In genomic region chr10:79905322-79906314, GRCh38 we compare ENCODE assay signal across 8 cellular contexts. TPM values are rescaled to one million over a fixed set of nuclear protein-coding genes. Genes with fewer than 3 reads are reported as not detected.
DNase-seq lines count a peak whose midpoint lies in the region; ATAC-seq, FAIRE-seq and TF ChIP-seq lines count a peak whose summit lies in the region.

No MANE protein-coding gene starts in this region.

- no peak for FAIRE-seq in GM12878 (lab: Jason Lieb, UNC)

- H3K27me3 ChIP-seq in HUES6 (ENCODE audit: control insufficient read depth, insufficient read depth, low read length): peaks cover 24% of the 10 kb centered on the region
- H3K27me3 ChIP-seq in GM12878 (replicated peaks in 1 of 2; ENCODE audit: control insufficient read depth in 2 of 2, insufficient read depth in 2 of 2, low read length in 1 of 2): peaks cover 7% of the 10 kb centered on the region in 2 experiments

- SMC1A ChIA-PET in GM12878 (lab: Charles Lee; ENCODE audit: uncharacterized antibody, unreplicated experiment): no interaction called here

- H2AFZ ChIP-seq in GM12878 (ENCODE audit: control insufficient read depth, low read depth, low read length): peak overlapping the region; percentile 81; the same call in 1 of the 2 replicates

- in situ Hi-C loops in GM12878 (cut with MboI): no loop called here

- no TSS peak for BruUV-seq in GM12878 (replicated peaks; lab: Mats Ljungman, UMichigan)

- H3K27ac ChIP-seq in HUES6 (ENCODE audit: low read depth, low read length): no peak overlapping the region
- no peak overlapping the region for H3K27ac ChIP-seq in GM12878 (ENCODE audit: control insufficient read depth, insufficient read depth)

- CTCF ChIA-PET in GM12878 (lab: Yijun Ruan, JAX): no interaction called here

- H3K4me3 ChIP-seq in HUES6 (ENCODE audit: low read depth, low read length) (peak overlapping the region; percentile 88), GM12878 (peak overlapping the region; percentile 71)

- peak overlapping the region; percentile 78 for H3K9ac ChIP-seq in HUES6 (ENCODE audit: low read length)
- H3K9ac ChIP-seq in GM12878 (ENCODE audit: control insufficient read depth, insufficient read depth, low read length): no peak overlapping the region

- peaks cover 15% of the 10 kb centered on the region for H3K4me1 Mint-ChIP-seq in CD14-positive monocyte
- H3K4me1 Mint-ChIP-seq in stimulated activated memory B cell treated with anti-CD40 and anti-IgM and Interleukin-4, amounts not matched to agents 10 μg/mL and 1 μg/mL and 100 μg/mL, for 72 hours: peaks cover 13% of the 10 kb centered on the region

- TF ChIP-seq POLR2A in GM12878 (IDR thresholded peaks at IDR 0.05; ENCODE audit: low read depth, low read length): no peak

- TF ChIP-seq RAD21 in GM12878 (IDR thresholded peaks at IDR 0.05; ENCODE audit: insufficient read depth, low read depth, low read length): no peak

- H3K36me3 Mint-ChIP-seq in CD14-positive monocyte: peaks cover 1 to 3% of the 10 kb centered on the region in 2 donors
- no peaks in the 10 kb centered on the region for H3K36me3 Mint-ChIP-seq in stimulated activated memory B cell treated with anti-CD40 and anti-IgM and Interleukin-4, amounts not matched to agents 10 μg/mL and 1 μg/mL and 100 μg/mL, for 72 hours

- peak overlapping the region; percentile 83 to 97 for H3K4me3 Mint-ChIP-seq in CD14-positive monocyte
- peak overlapping the region; percentile 83 for H3K4me3 Mint-ChIP-seq in stimulated activated memory B cell treated with anti-CD40 and anti-IgM and Interleukin-4, amounts not matched to agents 10 μg/mL and 1 μg/mL and 100 μg/mL, for 72 hours

- POLR2A ChIA-PET in GM12878 (lab: Charles Lee): no interaction called here

- WGBS in GM12878 (ENCODE audit: insufficient coverage, insufficient replicate concordance, low lambda C conversion rate, missing lambda C conversion rate): 28% methylated on average over 9 of the region's 10 CpGs

- TF ChIP-seq EP300 in GM12878 (IDR thresholded peaks at IDR 0.05; ENCODE audit: borderline replicate concordance in 1 of 2, control insufficient read depth in 1 of 2, low read depth in 2 of 2, low read length in 2 of 2): no peak

- H3K36me3 ChIP-seq in HUES6 (ENCODE audit: control insufficient read depth, insufficient read depth, low read length) (peaks cover 4% of the 10 kb centered on the region; the same call in 1 of the 2 replicates), GM12878 (ENCODE audit: control insufficient read depth in 2 of 2, insufficient read depth in 2 of 2, low read length in 1 of 2) (no peaks in the 10 kb centered on the region)

- peak overlapping the region; percentile 97 for H3K4me2 ChIP-seq in GM12878 (ENCODE audit: control insufficient read depth, insufficient read depth)

- H3K4me1 ChIP-seq in HUES6 (ENCODE audit: control insufficient read depth, insufficient read depth, low read length) (no peaks in the 10 kb centered on the region; the same call in 1 of the 2 replicates), GM12878 (ENCODE audit: control insufficient read depth, insufficient read depth, low read length) (peaks cover 4% of the 10 kb centered on the region; the same call in 1 of the 2 replicates)

- H3K9me3 ChIP-seq in HUES6 (ENCODE audit: control insufficient read depth, insufficient read depth, low read depth, low read length): no peaks in the 10 kb centered on the region
- H3K9me3 ChIP-seq in GM12878 (replicated peaks; ENCODE audit: control insufficient read depth, insufficient read depth, low read length): no peaks in the 10 kb centered on the region

- no peaks in the 10 kb centered on the region for H4K20me1 ChIP-seq in GM12878 (ENCODE audit: control insufficient read depth, insufficient read depth)

- intact Hi-C loops in CD14-positive monocyte (cut with micrococcal nuclease): no loop called here
- intact Hi-C loops in GM12878 (cut with micrococcal nuclease; ENCODE audit: unreplicated experiment): no loop called here

- peaks cover 52 to 60% (median 58%) of the 10 kb centered on the region in 3 donors for H3K27me3 Mint-ChIP-seq in CD14-positive monocyte (ENCODE audit: low read depth in 3 of 3)
- peaks cover 45% of the 10 kb centered on the region for H3K27me3 Mint-ChIP-seq in stimulated activated memory B cell treated with anti-CD40 and anti-IgM and Interleukin-4, amounts not matched to agents 10 μg/mL and 1 μg/mL and 100 μg/mL, for 72 hours

- H3K79me2 ChIP-seq in GM12878 (ENCODE audit: control insufficient read depth, insufficient read depth, low read length): no peaks in the 10 kb centered on the region

- TF ChIP-seq CTCF in CD14-positive monocyte (IDR thresholded peaks at IDR 0.05) (no peak), GM12878 (IDR thresholded peaks at IDR 0.05 in 2 of 3, conservative IDR thresholded peaks at IDR 0.05 in 1 of 3; ENCODE audit: control insufficient read depth in 2 of 3, extremely low read depth in 1 of 3, insufficient read depth in 1 of 3, low read depth in 3 of 3, low read length in 3 of 3) (no peak)

- ATAC-seq in GM12878 (no peak), HG02759 (IDR thresholded peaks at IDR 0.05; ENCODE audit: unreplicated experiment) (no peak), GM19328 (IDR thresholded peaks at IDR 0.05; ENCODE audit: unreplicated experiment) (no peak)
- ATAC-seq in stimulated activated memory B cell treated with anti-CD40 and anti-IgM and Interleukin-4, amounts not matched to agents 10 μg/mL and 1 μg/mL and 100 μg/mL, for 72 hours: peak; percentile 61

- H3K27ac Mint-ChIP-seq in CD14-positive monocyte: no peak overlapping the region
- peak overlapping the region; percentile 60 for H3K27ac Mint-ChIP-seq in stimulated activated memory B cell treated with anti-CD40 and anti-IgM and Interleukin-4, amounts not matched to agents 10 μg/mL and 1 μg/mL and 100 μg/mL, for 72 hours

- RAD21 ChIA-PET in GM12878 (lab: Charles Lee; ENCODE audit: unreplicated experiment): no interaction called here

- peaks cover 0 to 14% (median 7%) of the 10 kb centered on the region in 7 donors for H3K9me3 Mint-ChIP-seq in CD14-positive monocyte
- H3K9me3 Mint-ChIP-seq in stimulated activated memory B cell treated with anti-CD40 and anti-IgM and Interleukin-4, amounts not matched to agents 10 μg/mL and 1 μg/mL and 100 μg/mL, for 72 hours: no peaks in the 10 kb centered on the region

- DNase-seq in CD14-positive monocyte (ENCODE audit: low spot score) (no peak), GM12878 (ENCODE audit: low read depth, low spot score) (no peak), iris pigment epithelial cell (ENCODE audit: low read depth) (peak; percentile 24), NAMALWA (ENCODE audit: low spot score) (no peak)

TF ChIP-seq in GM12878, 131 proteins besides CTCF, POLR2A, EP300 and RAD21 (continues in another document):
- no peak for TF ChIP-seq BCL11A (IDR thresholded peaks at IDR 0.05; ENCODE audit: low read depth, low read length)
- no peak for TF ChIP-seq E4F1 (IDR thresholded peaks at IDR 0.05; ENCODE audit: borderline replicate concordance, partially characterized antibody)
- TF ChIP-seq, protein P1, sequence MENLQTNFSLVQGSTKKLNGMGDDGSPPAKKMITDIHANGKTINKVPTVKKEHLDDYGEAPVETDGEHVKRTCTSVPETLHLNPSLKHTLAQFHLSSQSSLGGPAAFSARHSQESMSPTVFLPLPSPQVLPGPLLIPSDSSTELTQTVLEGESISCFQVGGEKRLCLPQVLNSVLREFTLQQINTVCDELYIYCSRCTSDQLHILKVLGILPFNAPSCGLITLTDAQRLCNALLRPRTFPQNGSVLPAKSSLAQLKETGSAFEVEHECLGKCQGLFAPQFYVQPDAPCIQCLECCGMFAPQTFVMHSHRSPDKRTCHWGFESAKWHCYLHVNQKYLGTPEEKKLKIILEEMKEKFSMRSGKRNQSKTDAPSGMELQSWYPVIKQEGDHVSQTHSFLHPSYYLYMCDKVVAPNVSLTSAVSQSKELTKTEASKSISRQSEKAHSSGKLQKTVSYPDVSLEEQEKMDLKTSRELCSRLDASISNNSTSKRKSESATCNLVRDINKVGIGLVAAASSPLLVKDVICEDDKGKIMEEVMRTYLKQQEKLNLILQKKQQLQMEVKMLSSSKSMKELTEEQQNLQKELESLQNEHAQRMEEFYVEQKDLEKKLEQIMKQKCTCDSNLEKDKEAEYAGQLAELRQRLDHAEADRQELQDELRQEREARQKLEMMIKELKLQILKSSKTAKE (IDR thresholded peaks at IDR 0.05; ENCODE audit: low read depth, poor library complexity, severe bottlenecking): no peak
- TF ChIP-seq ZNF622 (IDR thresholded peaks at IDR 0.05): no peak

RNA-seq across cellular contexts. Expression of gene SFTPD, which starts 43.3 kb away (rescaled TPM):
- polyA plus RNA-seq in CD14-positive monocyte (1 to 10 TPM in 1 of 2 donors, under 1 TPM in 1; 0.84 to 1.2 TPM), GM12878 (2011; rRNA removed) (not detected in 2 replicates), GM12878 (2014; fragmentation: Illumina TruSeq; extraction: Trizol) (not detected in 2 replicates), GM12878 (2014; fragmentation: Nextera tagmentation; extraction: Ambion mirVana) (not detected), GM12878 (2014; rRNA removed) (not detected in 2 replicates), GM12878 (2016; fragmentation: Nextera tagmentation; extraction: Ambion mirVana) (not detected)
- total RNA-seq in GM12878 (2013; cell fraction: nucleolus; rRNA removed): not detected in 2 replicates
- total RNA-seq in GM12878 (2014; rRNA removed) (not detected in 2 replicates), GM12878 (2014; rRNA removed; fragmentation: Illumina TruSeq; extraction: Trizol) (not detected in 2 replicates), GM12878 (2021) (0.24 and 0.31 TPM in 2 replicates)
- polyA plus RNA-seq in GM12878 (2011; ENCODE audit: low read depth): not detected
- polyA plus RNA-seq in GM12878 (2011; cell fraction: cytosol; rRNA removed): not detected in 2 replicates
- polyA plus RNA-seq in GM12878 (2011; cell fraction: nucleus; rRNA removed): not detected in 2 replicates
- polyA plus RNA-seq in GM12878 (2012): not detected in 2 replicates
- polyA minus RNA-seq in GM12878 (2011; rRNA and poly(A)+ RNA removed): not detected in 2 replicates
- not detected in 2 replicates for polyA minus RNA-seq in GM12878 (2011; cell fraction: cytosol; rRNA and poly(A)+ RNA removed)
- polyA minus RNA-seq in GM12878 (2011; cell fraction: nucleus; rRNA and poly(A)+ RNA removed): not detected in 2 replicates
